In genomic region chr17:41733348-41734138, GRCh38 we compare ENCODE assay signal across 12 cellular contexts. TPM values are rescaled to one million over a fixed set of nuclear protein-coding genes. Genes with fewer than 3 reads are reported as not detected.
DNase-seq lines count a peak whose midpoint lies in the region; TF ChIP-seq lines count a peak whose summit lies in the region.
"Had no signal": no experiment of that assay in that cellular context is flagged by ENCODE, and none has a peak within 500 bp of the region (broad histone marks: within the 10 kb centered on the region; RNA-seq: fewer than 3 reads in every experiment).

No MANE protein-coding gene starts in this region.

- no peaks in the 10 kb centered on the region for H3K9me3 Mint-ChIP-seq in nephron progenitor cell
- H3K9me3 Mint-ChIP-seq in HFFc6: no peaks in the 10 kb centered on the region
- H3K9me3 Mint-ChIP-seq: dendritic cell treated with granulocyte-macrophage colony-stimulating factor and Interleukin-4, amounts not matched to agents 40 ng/mL and 50 ng/mL, for 4 days had no signal

- H3K4me3 ChIP-seq in BE2C (ENCODE audit: low read depth, low read length) (peak overlapping the region; percentile 52), HEK293 (ENCODE audit: low read depth, low read length) (peak overlapping the region; percentile 64), duodenal mucosa (ENCODE audit: low read depth in 1 of 2, low read length in 2 of 2) (peak overlapping the region; percentile 43 to 53)

- H3K27ac Mint-ChIP-seq in nephron progenitor cell: no peak overlapping the region
- no peak overlapping the region for H3K27ac Mint-ChIP-seq in HFFc6
- H3K27ac Mint-ChIP-seq: dendritic cell treated with granulocyte-macrophage colony-stimulating factor and Interleukin-4, amounts not matched to agents 40 ng/mL and 50 ng/mL, for 4 days had no signal

- H3K36me3 Mint-ChIP-seq in nephron progenitor cell (ENCODE audit: low read depth) (no peaks in the 10 kb centered on the region), HFFc6 (ENCODE audit: low read depth) (no peaks in the 10 kb centered on the region)

- peaks cover 33% of the 10 kb centered on the region for H3K4me1 Mint-ChIP-seq in nephron progenitor cell
- peaks cover 11% of the 10 kb centered on the region; the same call in 1 of the 2 replicates for H3K4me1 Mint-ChIP-seq in HFFc6 (ENCODE audit: low read depth)

- H3K27me3 ChIP-seq in BE2C (peaks cover 64% of the 10 kb centered on the region), duodenal mucosa (ENCODE audit: control insufficient read depth in 1 of 2, insufficient read depth in 2 of 2, low read length in 2 of 2) (peaks cover 38 to 42% of the 10 kb centered on the region in 2 donors)

- H3K27me3 Mint-ChIP-seq in nephron progenitor cell (ENCODE audit: low read depth, poor library complexity) (peaks cover 86% of the 10 kb centered on the region), HFFc6 (ENCODE audit: insufficient read depth) (peaks cover 55% of the 10 kb centered on the region)

- H3K9ac ChIP-seq in duodenal mucosa (ENCODE audit: low read depth in 1 of 2, low read length in 2 of 2): no peak overlapping the region

- H3K36me3 ChIP-seq in BE2C (no peaks in the 10 kb centered on the region), HEK293 (ENCODE audit: control insufficient read depth in 2 of 2, insufficient read depth in 1 of 2, low read length in 2 of 2) (peaks cover 0 to 6% of the 10 kb centered on the region in 2 experiments; a peak in 1 of 3 replicates), duodenal mucosa (ENCODE audit: control insufficient read depth in 1 of 2, insufficient read depth in 2 of 2, low read length in 2 of 2) (no peaks in the 10 kb centered on the region)
- H3K36me3 ChIP-seq: MG63 had no signal

- TF ChIP-seq CTCF in BE2C (IDR thresholded peaks at IDR 0.05; ENCODE audit: low read depth, low read length): no peak
- TF ChIP-seq CTCF in HEK293 (tag by site-specific recombination; IDR thresholded peaks at IDR 0.05): no peak
- no peak for TF ChIP-seq CTCF in nephron progenitor cell (IDR thresholded peaks at IDR 0.05)
- no peak for TF ChIP-seq CTCF in HFFc6 (IDR thresholded peaks at IDR 0.05)

- H3K27ac ChIP-seq in HEK293 (ENCODE audit: extremely low read depth, low read depth, low read length) (no peak overlapping the region), duodenal mucosa (ENCODE audit: low read depth, low read length) (no peak overlapping the region)

- POLR2A ChIA-PET in HEK293 (lab: Yijun Ruan, JAX): interaction anchor here (0.6 to 2.4 kb wide), 26 partner anchors 9 to 1087 kb away, joined by 3 to 28 read pairs (median 5); partner anchors contain the start of genes ACLY, FKBP10, JUP and P3H4

- H3K9me3 ChIP-seq in BE2C: no peaks in the 10 kb centered on the region
- H3K9me3 ChIP-seq in HEK293 (ENCODE audit: control insufficient read depth, insufficient read depth, low read depth, low read length): no peaks in the 10 kb centered on the region
- no peaks in the 10 kb centered on the region for H3K9me3 ChIP-seq in duodenal mucosa (ENCODE audit: control insufficient read depth in 1 of 2, low read length in 2 of 2)
- H3K9me3 ChIP-seq: MG63 had no signal

- peaks cover 5% of the 10 kb centered on the region for H3K4me1 ChIP-seq in BE2C
- peaks cover 2% of the 10 kb centered on the region; the same call in 1 of the 2 replicates for H3K4me1 ChIP-seq in HEK293 (ENCODE audit: control insufficient read depth, insufficient read depth, low read length)
- H3K4me1 ChIP-seq in duodenal mucosa (ENCODE audit: control insufficient read depth in 1 of 2, insufficient read depth in 2 of 2, low read length in 2 of 2): peaks cover 0 to 3% of the 10 kb centered on the region in 2 donors

- DNase-seq in BE2C: no peak
- DNase-seq in nephron progenitor cell: peak; percentile 41
- no peak for DNase-seq in NCI-H2107 (lab: John Stamatoyannopoulos, UW)
- no peak for DNase-seq in HFFc6
- DNase-seq in NCI-H2081 (lab: John Stamatoyannopoulos, UW): no peak
- DNase-seq in OCI-M1 (lab: John Stamatoyannopoulos, UW): no peak

- H3K4me3 Mint-ChIP-seq in nephron progenitor cell: peak overlapping the region; percentile 89
- no peak overlapping the region for H3K4me3 Mint-ChIP-seq in HFFc6
- H3K4me3 Mint-ChIP-seq: dendritic cell treated with granulocyte-macrophage colony-stimulating factor and Interleukin-4, amounts not matched to agents 40 ng/mL and 50 ng/mL, for 4 days had no signal

- CTCF ChIA-PET in HEK293 (lab: Yijun Ruan, JAX): interaction anchor here (0.6 to 1.3 kb wide), 3 partner anchors 53 to 68 kb away, joined by 3 to 9 read pairs (median 7); partner anchors contain the start of gene JUP

TF ChIP-seq in HEK293, 187 proteins besides CTCF, POLR2A, EP300 and RAD21 (continues in another document):
- TF ChIP-seq SCRT2 (tag by site-specific recombination; IDR thresholded peaks at IDR 0.05) (peak; percentile 87), ZNF302 (tag by site-specific recombination; IDR thresholded peaks at IDR 0.05; ENCODE audit: low read depth) (no peak), KLF8 (tag by site-specific recombination; IDR thresholded peaks at IDR 0.05) (no peak), ZSCAN16 (tag by site-specific recombination; IDR thresholded peaks at IDR 0.05) (no peak), SCRT1 (tag by site-specific recombination; IDR thresholded peaks at IDR 0.05; ENCODE audit: borderline replicate concordance) (0 out of 2 replicates have a peak, but pooled peaks have one; percentile 59), HOXC10 (CRISPR knock-in tag; IDR thresholded peaks at IDR 0.05) (no peak), AEBP2 (tag by site-specific recombination; IDR thresholded peaks at IDR 0.05; ENCODE audit: borderline replicate concordance) (no peak), ZBTB26 (tag by site-specific recombination; optimal IDR thresholded peaks at IDR 0.05) (no peak), ZFHX2 (tag by site-specific recombination; conservative IDR thresholded peaks at IDR 0.05) (peak; percentile 38; the same call in 1 of the 2 replicates), ZNF768 (tag by site-specific recombination; IDR thresholded peaks at IDR 0.05) (no peak), ZNF335 (tag by site-specific recombination; conservative IDR thresholded peaks at IDR 0.05) (no peak), ZBTB21 (tag by site-specific recombination; IDR thresholded peaks at IDR 0.05) (no peak), ZNF214 (tag by site-specific recombination; IDR thresholded peaks at IDR 0.05; ENCODE audit: borderline replicate concordance) (no peak), ZBTB48 (tag by site-specific recombination; IDR thresholded peaks at IDR 0.05) (no peak), ZNF664 (tag by site-specific recombination; IDR thresholded peaks at IDR 0.05) (no peak)
- TF ChIP-seq, protein P1, sequence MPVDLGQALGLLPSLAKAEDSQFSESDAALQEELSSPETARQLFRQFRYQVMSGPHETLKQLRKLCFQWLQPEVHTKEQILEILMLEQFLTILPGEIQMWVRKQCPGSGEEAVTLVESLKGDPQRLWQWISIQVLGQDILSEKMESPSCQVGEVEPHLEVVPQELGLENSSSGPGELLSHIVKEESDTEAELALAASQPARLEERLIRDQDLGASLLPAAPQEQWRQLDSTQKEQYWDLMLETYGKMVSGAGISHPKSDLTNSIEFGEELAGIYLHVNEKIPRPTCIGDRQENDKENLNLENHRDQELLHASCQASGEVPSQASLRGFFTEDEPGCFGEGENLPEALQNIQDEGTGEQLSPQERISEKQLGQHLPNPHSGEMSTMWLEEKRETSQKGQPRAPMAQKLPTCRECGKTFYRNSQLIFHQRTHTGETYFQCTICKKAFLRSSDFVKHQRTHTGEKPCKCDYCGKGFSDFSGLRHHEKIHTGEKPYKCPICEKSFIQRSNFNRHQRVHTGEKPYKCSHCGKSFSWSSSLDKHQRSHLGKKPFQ (tag by site-specific recombination; IDR thresholded peaks at IDR 0.05): no peak

RNA-seq across cellular contexts. Expression of gene HAP1, which starts 0.9 kb away (rescaled TPM):
- 0.29 TPM for polyA plus RNA-seq in BE2C (2012; ENCODE audit: insufficient read depth, insufficient read length, low read depth)
- total RNA-seq in HFFc6 (2021; fragmentation: NEBNext Ultra II Directional; extraction: Animal tissue kit (Norgen Biotek cat#: 25700)): under 1 TPM in 2 of 6 experiments, not detected in 4; 0.09 to 0.12 TPM
- total RNA-seq: RPMI7951 had no signal

RNA-seq across cellular contexts. Expression of gene GAST, which starts 21.4 kb away (rescaled TPM):
- not detected for polyA plus RNA-seq in BE2C (2012; ENCODE audit: insufficient read depth, insufficient read length, low read depth)
- total RNA-seq in HFFc6 (2021; fragmentation: NEBNext Ultra II Directional; extraction: Animal tissue kit (Norgen Biotek cat#: 25700)): not detected
- total RNA-seq: kidney, RPMI7951 had no signal

RNA-seq across cellular contexts. Expression of gene EIF1, which starts 44.9 kb away (rescaled TPM):
- 2,463 TPM for polyA plus RNA-seq in BE2C (2012; ENCODE audit: insufficient read depth, insufficient read length, low read depth)
- 100 to 1,000 TPM; 723 to 810 (median 781) TPM for total RNA-seq in HFFc6 (2021; fragmentation: NEBNext Ultra II Directional; extraction: Animal tissue kit (Norgen Biotek cat#: 25700))

RNA-seq across cellular contexts. Expression of gene JUP, which starts 53.0 kb away (rescaled TPM):
- polyA plus RNA-seq in BE2C (2012; ENCODE audit: insufficient read depth, insufficient read length, low read depth): 267 TPM
- 1 to 10 TPM; 1.5 to 9.1 (median 1.9) TPM for total RNA-seq in HFFc6 (2021; fragmentation: NEBNext Ultra II Directional; extraction: Animal tissue kit (Norgen Biotek cat#: 25700))
